Comparison of ENCODE assay signal across 23 cellular contexts in genomic region chr19:7063764-7064418, GRCh38. TPM values are rescaled to one million over a fixed set of nuclear protein-coding genes. Genes with fewer than 3 reads are reported as not detected.
"Had no signal": no experiment of that assay in that cellular context is flagged by ENCODE, and none has a peak within 500 bp of the region (broad histone marks: within the 10 kb centered on the region; RNA-seq: fewer than 3 reads in every experiment).

No MANE protein-coding gene starts in this region.

- H3K9me3 ChIP-seq: neutrophil, tibial artery had no signal

- H3K4me2 ChIP-seq: smooth muscle cell had no signal

- H3K27me3 ChIP-seq: cardiac muscle cell, neutrophil, tibial artery had no signal

- H3K4me3 ChIP-seq: cardiac muscle cell, smooth muscle cell, tibial artery had no signal

- H3K27ac ChIP-seq: cardiac muscle cell, epithelial cell of prostate, neutrophil, parathyroid adenoma, tibial artery had no signal

- ATAC-seq: naive thymus-derived CD4-positive, alpha-beta T cell; sciatic nerve; stimulated activated naive B cell treated with anti-CD40 and anti-IgM and Interleukin-4, amounts not matched to agents 10 μg/mL and 1 μg/mL and 100 μg/mL, for 72 hours had no signal

- H3K36me3 ChIP-seq: cardiac muscle cell, neutrophil, tibial artery had no signal

- H3K27ac Mint-ChIP-seq: activated CD4-positive, alpha-beta memory T cell treated with anti-CD3 and anti-CD28 coated beads, Interleukin-2, amount 10 ng/mL, durations not matched to agents 7 days and 5 days; naive thymus-derived CD4-positive, alpha-beta T cell; stimulated activated naive B cell treated with anti-CD40 and anti-IgM and Interleukin-4, amounts not matched to agents 10 μg/mL and 1 μg/mL and 100 μg/mL, for 72 hours had no signal

- H3K4me1 ChIP-seq: parathyroid adenoma, tibial artery had no signal

- H3K4me3 Mint-ChIP-seq: activated CD4-positive, alpha-beta memory T cell treated with anti-CD3 and anti-CD28 coated beads, Interleukin-2, amount 10 ng/mL, durations not matched to agents 7 days and 5 days; naive thymus-derived CD4-positive, alpha-beta T cell; stimulated activated naive B cell treated with anti-CD40 and anti-IgM and Interleukin-4, amounts not matched to agents 10 μg/mL and 1 μg/mL and 100 μg/mL, for 72 hours had no signal

- H3K9ac ChIP-seq: parathyroid adenoma had no signal

- DNase-seq: activated CD4-positive, alpha-beta memory T cell treated with anti-CD3 and anti-CD28 coated beads, Interleukin-2, amount 10 ng/mL, durations not matched to agents 7 days and 5 days; activated CD4-positive, CD25-positive, alpha-beta regulatory T cell; activated naive CD4-positive, alpha-beta T cell; foreskin fibroblast; mesendoderm; naive thymus-derived CD4-positive, alpha-beta T cell; stimulated activated CD4-positive, alpha-beta T cell treated with anti-CD3 and anti-CD28 coated beads, Interleukin-4, amount 100 ng/mL, for 4 hours; stimulated activated naive B cell treated with anti-CD40 and anti-IgM and Interleukin-4, amounts not matched to agents 10 μg/mL and 1 μg/mL and 100 μg/mL, for 72 hours; substantia nigra; T-helper 1 cell; T-helper 9 cell; tibial artery had no signal

- FAIRE-seq: urothelium cell line had no signal

- H3K27me3 Mint-ChIP-seq: activated CD4-positive, alpha-beta memory T cell treated with anti-CD3 and anti-CD28 coated beads, Interleukin-2, amount 10 ng/mL, durations not matched to agents 7 days and 5 days; naive thymus-derived CD4-positive, alpha-beta T cell; stimulated activated naive B cell treated with anti-CD40 and anti-IgM and Interleukin-4, amounts not matched to agents 10 μg/mL and 1 μg/mL and 100 μg/mL, for 72 hours had no signal

- H3K79me2 ChIP-seq: parathyroid adenoma had no signal

RNA-seq across cellular contexts. Expression of gene MBD3L3, which starts 5.4 kb away (rescaled TPM):
- total RNA-seq: activated CD4-positive, alpha-beta memory T cell treated with anti-CD3 and anti-CD28 coated beads, Interleukin-2, amount 10 ng/mL, durations not matched to agents 7 days and 5 days; cardiac muscle cell; dermis microvascular lymphatic vessel endothelial cell; glomerular endothelial cell; lower leg skin; mucosa of gallbladder; naive thymus-derived CD4-positive, alpha-beta T cell; sciatic nerve; smooth muscle cell had no signal
- polyA plus RNA-seq: cardiac muscle cell; naive thymus-derived CD4-positive, alpha-beta T cell; smooth muscle cell had no signal

RNA-seq across cellular contexts. Expression of gene MBD3L2, which starts 14.8 kb away (rescaled TPM):
- total RNA-seq: activated CD4-positive, alpha-beta memory T cell treated with anti-CD3 and anti-CD28 coated beads, Interleukin-2, amount 10 ng/mL, durations not matched to agents 7 days and 5 days; cardiac muscle cell; dermis microvascular lymphatic vessel endothelial cell; glomerular endothelial cell; lower leg skin; mucosa of gallbladder; naive thymus-derived CD4-positive, alpha-beta T cell; sciatic nerve; smooth muscle cell had no signal
- polyA plus RNA-seq: cardiac muscle cell; naive thymus-derived CD4-positive, alpha-beta T cell; smooth muscle cell had no signal

RNA-seq across cellular contexts. Expression of gene MBD3L4, which starts 23.9 kb away (rescaled TPM):
- total RNA-seq: activated CD4-positive, alpha-beta memory T cell treated with anti-CD3 and anti-CD28 coated beads, Interleukin-2, amount 10 ng/mL, durations not matched to agents 7 days and 5 days; cardiac muscle cell; dermis microvascular lymphatic vessel endothelial cell; glomerular endothelial cell; lower leg skin; mucosa of gallbladder; naive thymus-derived CD4-positive, alpha-beta T cell; sciatic nerve; smooth muscle cell had no signal
- polyA plus RNA-seq: cardiac muscle cell; naive thymus-derived CD4-positive, alpha-beta T cell; smooth muscle cell had no signal

RNA-seq across cellular contexts. Expression of gene MBD3L5, which starts 33.5 kb away (rescaled TPM):
- total RNA-seq: activated CD4-positive, alpha-beta memory T cell treated with anti-CD3 and anti-CD28 coated beads, Interleukin-2, amount 10 ng/mL, durations not matched to agents 7 days and 5 days; cardiac muscle cell; dermis microvascular lymphatic vessel endothelial cell; glomerular endothelial cell; lower leg skin; mucosa of gallbladder; naive thymus-derived CD4-positive, alpha-beta T cell; sciatic nerve; smooth muscle cell had no signal
- polyA plus RNA-seq: cardiac muscle cell; naive thymus-derived CD4-positive, alpha-beta T cell; smooth muscle cell had no signal
